Comparison of ENCODE assay signal across 1 cellular context in the genomic region with DNA sequence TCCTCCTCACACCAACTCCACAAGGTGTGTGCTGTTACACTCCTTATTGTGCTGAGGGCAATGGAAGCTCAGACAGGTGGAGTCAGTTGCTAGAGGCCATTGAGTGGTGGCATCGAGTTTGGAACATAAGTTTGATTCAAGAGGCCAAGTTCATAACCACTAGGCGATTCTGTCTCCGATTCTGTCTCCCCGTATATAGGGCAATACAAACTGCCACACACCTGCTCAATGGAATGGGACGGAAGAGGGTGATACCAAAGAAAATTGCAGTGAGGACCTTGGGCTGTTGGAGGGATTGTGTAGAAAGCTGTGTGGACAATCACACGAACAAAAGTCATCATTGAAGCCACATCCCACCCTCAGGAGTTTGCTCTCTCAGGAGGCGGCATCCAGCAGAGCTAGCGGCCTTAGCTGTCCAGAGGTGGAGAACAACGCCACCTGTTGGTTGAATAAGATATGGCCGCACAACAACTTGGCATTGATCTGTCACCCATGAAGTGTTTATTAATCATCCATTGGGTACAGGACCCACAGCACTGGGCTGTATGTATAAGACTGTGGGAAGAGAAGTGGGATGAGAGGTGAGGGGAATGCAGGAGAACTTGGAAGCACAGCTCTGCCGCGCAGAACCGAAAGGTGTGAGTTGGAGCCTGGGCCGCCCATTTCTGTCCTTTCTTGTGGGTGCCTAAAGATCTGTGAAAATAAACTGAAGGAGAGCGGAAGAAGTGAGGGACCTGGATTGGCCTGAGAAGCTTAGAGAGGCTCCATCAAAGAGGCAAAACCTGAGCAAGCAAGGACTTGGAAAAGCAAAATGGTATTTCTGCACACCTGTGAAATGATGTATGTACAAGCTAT.
TF ChIP-seq lines count a peak whose summit lies in the region.

No MANE protein-coding gene starts in this region.

TF ChIP-seq in GM12878, 131 proteins besides CTCF, POLR2A, EP300 and RAD21:
- TF ChIP-seq SMC3 (IDR thresholded peaks at IDR 0.05; ENCODE audit: borderline replicate concordance, low read length) = peak; percentile 86
- TF ChIP-seq, protein P1, sequence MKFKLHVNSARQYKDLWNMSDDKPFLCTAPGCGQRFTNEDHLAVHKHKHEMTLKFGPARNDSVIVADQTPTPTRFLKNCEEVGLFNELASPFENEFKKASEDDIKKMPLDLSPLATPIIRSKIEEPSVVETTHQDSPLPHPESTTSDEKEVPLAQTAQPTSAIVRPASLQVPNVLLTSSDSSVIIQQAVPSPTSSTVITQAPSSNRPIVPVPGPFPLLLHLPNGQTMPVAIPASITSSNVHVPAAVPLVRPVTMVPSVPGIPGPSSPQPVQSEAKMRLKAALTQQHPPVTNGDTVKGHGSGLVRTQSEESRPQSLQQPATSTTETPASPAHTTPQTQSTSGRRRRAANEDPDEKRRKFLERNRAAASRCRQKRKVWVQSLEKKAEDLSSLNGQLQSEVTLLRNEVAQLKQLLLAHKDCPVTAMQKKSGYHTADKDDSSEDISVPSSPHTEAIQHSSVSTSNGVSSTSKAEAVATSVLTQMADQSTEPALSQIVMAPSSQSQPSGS (IDR thresholded peaks at IDR 0.05; ENCODE audit: low read length) = no peak
